10 cellular contexts compared by ENCODE assay signal in genomic region chr7:149670288-149670687, GRCh38.
A peak's percentile ranks its signal among the peaks of the same experiment; 100 is the strongest.
DNase-seq lines count a peak whose midpoint lies in the region; ATAC-seq and TF ChIP-seq lines count a peak whose summit lies in the region.
"Had no signal": no experiment of that assay in that cellular context is flagged by ENCODE, and none has a peak within 500 bp of the region (broad histone marks: within the 10 kb centered on the region; RNA-seq: fewer than 3 reads in every experiment).

No MANE protein-coding gene starts in this region.

- TF ChIP-seq EP300 in gastroesophageal sphincter (IDR thresholded peaks at IDR 0.05) (no peak), upper lobe of left lung (IDR thresholded peaks at IDR 0.05) (no peak)

- no peak overlapping the region for H3K4ac ChIP-seq in IMR-90 (ENCODE audit: low read depth, low read length)

- H2BK5ac ChIP-seq in IMR-90 (ENCODE audit: low read depth, low read length, poor library complexity, severe bottlenecking): no peak overlapping the region

- no peaks in the 10 kb centered on the region for H3K9me1 ChIP-seq in IMR-90 (ENCODE audit: insufficient read depth, low read length)

- H3K4me1 ChIP-seq in IMR-90 (ENCODE audit: control insufficient read depth, insufficient read depth, low read length) (no peaks in the 10 kb centered on the region), gastroesophageal sphincter (peaks cover 4 to 17% (median 5%) of the 10 kb centered on the region in 3 donors), gastrocnemius medialis (peaks cover 6% of the 10 kb centered on the region in 2 donors), upper lobe of left lung (peaks cover 0 to 6% (median 0%) of the 10 kb centered on the region in 4 donors)
- H3K4me1 ChIP-seq: breast epithelium had no signal

- H2AFZ ChIP-seq in IMR-90 (replicated peaks; ENCODE audit: low read length, poor library complexity): no peak overlapping the region

- H3K79me1 ChIP-seq in IMR-90 (ENCODE audit: low read depth in 1 of 2, low read length in 2 of 2): no peaks in the 10 kb centered on the region

- peak; percentile 10 for DNase-seq in IMR-90
- DNase-seq in RPMI8226: peak; percentile 31
- DNase-seq in gastrocnemius medialis: peak; percentile 5 to 20
- no peak for DNase-seq in NCI-H510A (lab: John Stamatoyannopoulos, UW)
- no peak for DNase-seq in upper lobe of left lung
- DNase-seq in effector CD8-positive, alpha-beta T cell (lab: John Stamatoyannopoulos, UW): no peak

- H3K36me3 ChIP-seq in IMR-90 (ENCODE audit: control insufficient read depth, insufficient read depth, low read length) (no peaks in the 10 kb centered on the region), gastroesophageal sphincter (no peaks in the 10 kb centered on the region), gastrocnemius medialis (no peaks in the 10 kb centered on the region), upper lobe of left lung (no peaks in the 10 kb centered on the region)
- H3K36me3 ChIP-seq: breast epithelium had no signal

- CTCF ChIA-PET in IMR-90 (lab: Yijun Ruan, JAX): interaction anchor here (0.5 to 1.3 kb wide), 3 partner anchors 34 to 72 kb away, joined by 4 to 10 read pairs (median 4); no protein-coding TSS in a partner anchor

- no peak overlapping the region for H4K91ac ChIP-seq in IMR-90 (ENCODE audit: insufficient read depth, low read depth, low read length)

- BruUV-seq in IMR-90 (replicated peaks; lab: Mats Ljungman, UMichigan): no TSS peak

- H2BK120ac ChIP-seq in IMR-90 (ENCODE audit: low read depth, low read length): no peak overlapping the region

- H3K23ac ChIP-seq in IMR-90 (ENCODE audit: low read depth, low read length): no peak overlapping the region

- peak overlapping the region; percentile 5; the same call in 1 of the 2 replicates for H3K4me2 ChIP-seq in IMR-90 (ENCODE audit: low read depth, low read length)

- TF ChIP-seq RAD21 in IMR-90 (IDR thresholded peaks at IDR 0.05; ENCODE audit: low read length): no peak

- no peak overlapping the region for H3K18ac ChIP-seq in IMR-90 (ENCODE audit: low read depth, low read length)

- no peak overlapping the region for H2BK20ac ChIP-seq in IMR-90 (ENCODE audit: low read depth, low read length)

- no peak overlapping the region for H4K5ac ChIP-seq in IMR-90 (ENCODE audit: low read depth, low read length)

- H3K4me3 ChIP-seq in IMR-90 (ENCODE audit: insufficient read depth, low read depth, low read length) (no peak overlapping the region), gastroesophageal sphincter (no peak overlapping the region), gastrocnemius medialis (no peak overlapping the region), upper lobe of left lung (no peak overlapping the region)
- H3K4me3 ChIP-seq: breast epithelium had no signal

- H3K9me3 ChIP-seq in IMR-90 (ENCODE audit: control insufficient read depth, insufficient read depth, low read length) (no peaks in the 10 kb centered on the region), gastroesophageal sphincter (no peaks in the 10 kb centered on the region), gastrocnemius medialis (no peaks in the 10 kb centered on the region), upper lobe of left lung (no peaks in the 10 kb centered on the region)
- H3K9me3 ChIP-seq: breast epithelium had no signal

- H2BK15ac ChIP-seq in IMR-90 (ENCODE audit: low read depth, low read length): no peak overlapping the region

- H3K9ac ChIP-seq in IMR-90 (ENCODE audit: low read depth, low read length): no peak overlapping the region

- no peak for ATAC-seq in IMR-90 (ENCODE audit: low read depth)
- ATAC-seq in gastroesophageal sphincter: peak; percentile 77
- peak in 1 of 2 donors; percentile 56 for ATAC-seq in gastrocnemius medialis
- no peak for ATAC-seq in GM18861 (IDR thresholded peaks at IDR 0.05; ENCODE audit: unreplicated experiment)
- no peak for ATAC-seq in upper lobe of left lung (ENCODE audit: low FRiP score in 2 of 2)
- ATAC-seq: left colon had no signal

- no peaks in the 10 kb centered on the region for H4K20me1 ChIP-seq in IMR-90 (ENCODE audit: insufficient read depth, low read length)

- no peak overlapping the region for H3K14ac ChIP-seq in IMR-90 (replicated peaks; ENCODE audit: low read depth, low read length)

- intact Hi-C loops in IMR-90 (cut with micrococcal nuclease): no loop called here
- intact Hi-C loops in gastrocnemius medialis (cut with DNase I; ENCODE audit: low total_unique reads): no loop called here

- POLR2A ChIA-PET in IMR-90 (lab: Charles Lee; ENCODE audit: unreplicated experiment): no interaction called here

- in situ Hi-C loops in IMR-90 (cut with MboI; ENCODE audit: low sequenced_read_pairs) (no loop called here), gastrocnemius medialis (cut with MboI; ENCODE audit: low sequenced_read_pairs in 4 of 4) (no loop called here)

- WGBS in IMR-90 (ENCODE audit: extremely low coverage in 2 of 2, insufficient read length in 1 of 2), 2 experiments: 0% methylated on average over 1 of the region's 1 CpG; no CpG with 5 or more reads in 1 of the 2 experiments
- WGBS in gastroesophageal sphincter (ENCODE audit: low coverage in 1 of 2), 2 donors: 0 to 10% methylated on average over 1 of the region's 1 CpG
- WGBS in upper lobe of left lung, 2 donors: 10 to 17% methylated on average over 1 of the region's 1 CpG

- H4K8ac ChIP-seq in IMR-90 (ENCODE audit: low read depth in 2 of 2, low read length in 2 of 2): no peak overlapping the region

- TF ChIP-seq CTCF in IMR-90 (conservative IDR thresholded peaks at IDR 0.05; ENCODE audit: low read depth, low read length): no peak
- TF ChIP-seq CTCF in gastroesophageal sphincter (IDR thresholded peaks at IDR 0.05): no peak
- TF ChIP-seq CTCF in gastrocnemius medialis (IDR thresholded peaks at IDR 0.05 in 4 of 5, conservative IDR thresholded peaks at IDR 0.05 in 1 of 5): no peak
- TF ChIP-seq CTCF in upper lobe of left lung (IDR thresholded peaks at IDR 0.05): no peak

- no peak overlapping the region for H2AK9ac ChIP-seq in IMR-90 (replicated peaks; ENCODE audit: low read depth, low read length, poor library complexity)

- TF ChIP-seq POLR2A in IMR-90 (IDR thresholded peaks at IDR 0.05; ENCODE audit: low read depth, low read length) (no peak), gastroesophageal sphincter (IDR thresholded peaks at IDR 0.05) (no peak), gastrocnemius medialis (IDR thresholded peaks at IDR 0.05) (no peak), upper lobe of left lung (IDR thresholded peaks at IDR 0.05) (no peak)

- H3K56ac ChIP-seq in IMR-90 (ENCODE audit: extremely low read depth, insufficient read depth, low read length): no peak overlapping the region

- dilution Hi-C loops in IMR-90 (cut with HindIII; ENCODE audit: low sequenced_read_pairs, unreplicated experiment): no loop called here

- H2AK5ac ChIP-seq in IMR-90 (ENCODE audit: low read depth, low read length): no peak overlapping the region

- H3K27ac ChIP-seq in IMR-90 (ENCODE audit: insufficient read depth, low read length): no peak overlapping the region
- peak overlapping the region in 1 of 4 donors; percentile 29 for H3K27ac ChIP-seq in gastroesophageal sphincter
- H3K27ac ChIP-seq in gastrocnemius medialis: no peak overlapping the region
- no peak overlapping the region for H3K27ac ChIP-seq in upper lobe of left lung
- H3K27ac ChIP-seq: breast epithelium had no signal

- peaks cover 8% of the 10 kb centered on the region for H3K27me3 ChIP-seq in IMR-90 (ENCODE audit: control insufficient read depth, insufficient read depth, low read length)
- peaks cover 6% of the 10 kb centered on the region for H3K27me3 ChIP-seq in gastroesophageal sphincter
- no peaks in the 10 kb centered on the region for H3K27me3 ChIP-seq in gastrocnemius medialis
- H3K27me3 ChIP-seq in upper lobe of left lung: no peaks in the 10 kb centered on the region
- H3K27me3 ChIP-seq: breast epithelium had no signal

TF ChIP-seq in IMR-90, 13 proteins besides CTCF, POLR2A, EP300 and RAD21:
- TF ChIP-seq FOS (IDR thresholded peaks at IDR 0.05; ENCODE audit: low read depth, low read length) (no peak), MAFK (IDR thresholded peaks at IDR 0.05; ENCODE audit: low read depth, low read length) (no peak)
- TF ChIP-seq, protein P1, sequence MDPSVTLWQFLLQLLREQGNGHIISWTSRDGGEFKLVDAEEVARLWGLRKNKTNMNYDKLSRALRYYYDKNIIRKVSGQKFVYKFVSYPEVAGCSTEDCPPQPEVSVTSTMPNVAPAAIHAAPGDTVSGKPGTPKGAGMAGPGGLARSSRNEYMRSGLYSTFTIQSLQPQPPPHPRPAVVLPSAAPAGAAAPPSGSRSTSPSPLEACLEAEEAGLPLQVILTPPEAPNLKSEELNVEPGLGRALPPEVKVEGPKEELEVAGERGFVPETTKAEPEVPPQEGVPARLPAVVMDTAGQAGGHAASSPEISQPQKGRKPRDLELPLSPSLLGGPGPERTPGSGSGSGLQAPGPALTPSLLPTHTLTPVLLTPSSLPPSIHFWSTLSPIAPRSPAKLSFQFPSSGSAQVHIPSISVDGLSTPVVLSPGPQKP (IDR thresholded peaks at IDR 0.05; ENCODE audit: borderline replicate concordance, low read depth, low read length): no peak

Comparison
In these comparisons a context has a peak if more than half of its experiments do, and no peak if none do; other contexts are left out.
1. DNase-seq: peak in IMR-90 (single experiment), RPMI8226 (single experiment) and gastrocnemius medialis (2 of 2); none in NCI-H510A (single experiment), upper lobe of left lung (0 of 2) and effector CD8-positive, alpha-beta T cell (single experiment).